In genomic region chr1:40450491-40451237, GRCh38 we compare ENCODE assay signal across 8 cellular contexts. TPM values are rescaled to one million over a fixed set of nuclear protein-coding genes. Genes with fewer than 3 reads are reported as not detected.
DNase-seq lines count a peak whose midpoint lies in the region; ATAC-seq and TF ChIP-seq lines count a peak whose summit lies in the region.

No MANE protein-coding gene starts in this region.

- peaks cover 44 to 75% of the 10 kb centered on the region in 2 donors for H3K36me3 Mint-ChIP-seq in activated naive CD4-positive, alpha-beta T cell treated with anti-CD3 and anti-CD28 coated beads, Interleukin-2, amount 50 U/mL, for 72 hours

- H3K4me1 ChIP-seq in ACC112 (ENCODE audit: control insufficient read depth, insufficient read depth, low read length, unreplicated experiment) (peaks cover 12% of the 10 kb centered on the region), SJCRH30 (no peaks in the 10 kb centered on the region), left ventricle myocardium inferior (peaks cover 19% of the 10 kb centered on the region)

- H3K27ac ChIP-seq in ACC112 (ENCODE audit: low read depth, low read length), result peak overlapping the region; percentile 69
- peak overlapping the region; percentile 61 for H3K27ac ChIP-seq in SJCRH30
- peak overlapping the region; percentile 86 for H3K27ac ChIP-seq in left ventricle myocardium inferior (replicated peaks)

- H3K36me3 ChIP-seq in ACC112 (ENCODE audit: insufficient read depth, low read length), result peaks cover 21% of the 10 kb centered on the region
- H3K36me3 ChIP-seq in SJCRH30, result peaks cover 6% of the 10 kb centered on the region
- peaks cover 15% of the 10 kb centered on the region for H3K36me3 ChIP-seq in left ventricle myocardium inferior

- no peak for TF ChIP-seq CTCF in left ventricle myocardium inferior (IDR thresholded peaks at IDR 0.05; ENCODE audit: borderline replicate concordance)

- intact Hi-C loops in left ventricle myocardium inferior (cut with micrococcal nuclease), result no loop called here

- peak overlapping the region; percentile 95 to 96 for H3K27ac Mint-ChIP-seq in activated naive CD4-positive, alpha-beta T cell treated with anti-CD3 and anti-CD28 coated beads, Interleukin-2, amount 50 U/mL, for 72 hours

- peaks cover 5% of the 10 kb centered on the region for H3K79me2 ChIP-seq in ACC112 (ENCODE audit: control insufficient read depth, insufficient read depth, low read length, unreplicated experiment)

- H3K9me3 ChIP-seq in SJCRH30 (replicated peaks) (peaks cover 13% of the 10 kb centered on the region), left ventricle myocardium inferior (replicated peaks) (peaks cover 43% of the 10 kb centered on the region)

- H3K9me3 Mint-ChIP-seq in activated naive CD4-positive, alpha-beta T cell treated with anti-CD3 and anti-CD28 coated beads, Interleukin-2, amount 50 U/mL, for 72 hours, result peaks cover 27 to 34% of the 10 kb centered on the region in 2 donors

- ATAC-seq in GM18873 (IDR thresholded peaks at IDR 0.05; ENCODE audit: low FRiP score, unreplicated experiment) (peak; percentile 9), HG03354 (IDR thresholded peaks at IDR 0.05; ENCODE audit: poor library complexity, severe bottlenecking, unreplicated experiment) (peak; percentile 44)
- peak; percentile 84 for ATAC-seq in activated naive CD4-positive, alpha-beta T cell treated with anti-CD3 and anti-CD28 coated beads, Interleukin-2, amount 50 U/mL, for 72 hours

- peak in 1 of 2 experiments; percentile 17 for DNase-seq in SJCRH30
- DNase-seq in activated naive CD4-positive, alpha-beta T cell treated with anti-CD3 and anti-CD28 coated beads, Interleukin-2, amount 50 U/mL, for 72 hours (ENCODE audit: low spot score in 2 of 2), result peak; percentile 82 to 89
- no peak for DNase-seq in left ventricle myocardium inferior
- peak; percentile 39 for DNase-seq in pulmonary artery endothelial cell (ENCODE audit: low read depth, low spot score)
- DNase-seq in ureter (ENCODE audit: low spot score), result peak; percentile 44

- H3K27me3 ChIP-seq in ACC112 (ENCODE audit: insufficient read depth, low read length), result no peaks in the 10 kb centered on the region
- H3K27me3 ChIP-seq in SJCRH30, result no peaks in the 10 kb centered on the region
- H3K27me3 ChIP-seq in left ventricle myocardium inferior (ENCODE audit: low read depth), result no peaks in the 10 kb centered on the region

- H2AFZ ChIP-seq in ACC112 (ENCODE audit: low read length, unreplicated experiment), result peak overlapping the region; percentile 62

- peak overlapping the region; percentile 78 for H3K4me3 ChIP-seq in ACC112 (ENCODE audit: low read depth, low read length)
- peak overlapping the region; percentile 70 for H3K4me3 ChIP-seq in SJCRH30
- peak overlapping the region; percentile 83 for H3K4me3 ChIP-seq in left ventricle myocardium inferior

RNA-seq across cellular contexts. Expression of gene ZFP69B, which starts 0.4 kb away (rescaled TPM):
- total RNA-seq in SJCRH30 (2014; rRNA removed; shearing (Covaris generic)), result 6.2 and 8.2 TPM in 2 replicates
- total RNA-seq in activated naive CD4-positive, alpha-beta T cell treated with anti-CD3 and anti-CD28 coated beads, Interleukin-2, amount 50 U/mL, for 72 hours, result 1 to 10 TPM; 1.6 to 6.9 TPM
- 1.1 TPM for total RNA-seq in left ventricle myocardium inferior
- total RNA-seq in pulmonary artery endothelial cell, result 2.6 and 2.8 TPM in 2 replicates
- total RNA-seq in ureter, result 2.5 TPM

RNA-seq across cellular contexts. Expression of gene ZFP69, which starts 26.4 kb away (rescaled TPM):
- 10.5 and 11.7 TPM in 2 replicates for total RNA-seq in SJCRH30 (2014; rRNA removed; shearing (Covaris generic))
- total RNA-seq in activated naive CD4-positive, alpha-beta T cell treated with anti-CD3 and anti-CD28 coated beads, Interleukin-2, amount 50 U/mL, for 72 hours, result 1 to 10 TPM in 1 of 2 donors, under 1 TPM in 1; 0.71 to 4.9 TPM
- total RNA-seq in left ventricle myocardium inferior, result 1.9 TPM
- 2.8 and 3.8 TPM in 2 replicates for total RNA-seq in pulmonary artery endothelial cell
- total RNA-seq in ureter, result 5.8 TPM

RNA-seq across cellular contexts. Expression of gene EXO5, which starts 57.9 kb away (rescaled TPM):
- 22.7 and 25.6 TPM in 2 replicates for total RNA-seq in SJCRH30 (2014; rRNA removed; shearing (Covaris generic))
- total RNA-seq in activated naive CD4-positive, alpha-beta T cell treated with anti-CD3 and anti-CD28 coated beads, Interleukin-2, amount 50 U/mL, for 72 hours, result 1 to 10 TPM; 3.6 to 8.4 TPM
- 3.6 TPM for total RNA-seq in left ventricle myocardium inferior
- 10.2 and 13.1 TPM in 2 replicates for total RNA-seq in pulmonary artery endothelial cell
- total RNA-seq in ureter, result 8.1 TPM

Comparison
In these comparisons a context has a peak if more than half of its experiments do, and no peak if none do; other contexts are left out.
1. ATAC-seq: peak in every context shown above with its lines; median percentile 84 in activated naive CD4-positive, alpha-beta T cell treated with anti-CD3 and anti-CD28 coated beads, Interleukin-2, amount 50 U/mL, for 72 hours; 44 in HG03354; 9 in GM18873.